ENCODE assay signal across 14 cellular contexts in genomic region chr7:156014201-156014600, GRCh38.
"Had no signal": no experiment of that assay in that cellular context is flagged by ENCODE, and none has a peak within 500 bp of the region (broad histone marks: within the 10 kb centered on the region; RNA-seq: fewer than 3 reads in every experiment).

No MANE protein-coding gene starts in this region.

- H3K36me3 ChIP-seq: lower lobe of right lung, neural progenitor cell, pancreas had no signal

- ATAC-seq: effector memory CD8-positive, alpha-beta T cell; lower lobe of right lung; pancreas had no signal

- H3K27me3 ChIP-seq: neural progenitor cell, pancreas had no signal

- H3K4me3 ChIP-seq: lower lobe of right lung, neural progenitor cell, pancreas had no signal

- H3K36me3 Mint-ChIP-seq: brain, neural progenitor cell had no signal

- H3K9me3 ChIP-seq: lower lobe of right lung had no signal

- H3K4me1 ChIP-seq: lower lobe of right lung, neural progenitor cell, pancreas had no signal

- H3K4me3 Mint-ChIP-seq: activated T-cell treated with anti-CD3 and anti-CD28 coated beads, Interleukin-2, amount 50 U/mL, for 4 hours; brain; central memory CD8-positive, alpha-beta T cell; effector memory CD8-positive, alpha-beta T cell; neural progenitor cell had no signal

- H3K4me1 Mint-ChIP-seq: brain; central memory CD8-positive, alpha-beta T cell had no signal

- DNase-seq: activated CD4-positive, CD25-positive, alpha-beta regulatory T cell treated with anti-CD3 and anti-CD28 coated beads, Interleukin-2, amount 50 U/mL, for 72 hours; activated gamma-delta T cell; activated T-cell treated with anti-CD3 and anti-CD28 coated beads, Interleukin-2, amount 50 U/mL, for 4 hours; amniotic stem cell; effector memory CD8-positive, alpha-beta T cell; hypothalamus; lower lobe of right lung; midbrain; pancreas; stimulated activated CD4-positive, alpha-beta T cell treated with anti-CD3 and anti-CD28 coated beads, Interleukin-2, amount 100 ng/mL, for 48 hours; stimulated activated naive CD4-positive, alpha-beta T cell treated with Interleukin-2 at 50 U/mL for 16 hours had no signal

- H3K27ac Mint-ChIP-seq: brain; effector memory CD8-positive, alpha-beta T cell; neural progenitor cell had no signal

- H3K27ac ChIP-seq: lower lobe of right lung, neural progenitor cell, pancreas had no signal
